ENCODE assay signal across 9 cellular contexts in genomic region chr12:34219046-34219770, GRCh38.
DNase-seq lines count a peak whose midpoint lies in the region; ATAC-seq and TF ChIP-seq lines count a peak whose summit lies in the region.
"Had no signal": no experiment of that assay in that cellular context is flagged by ENCODE, and none has a peak within 500 bp of the region (broad histone marks: within the 10 kb centered on the region; RNA-seq: fewer than 3 reads in every experiment).

No MANE protein-coding gene starts in this region.

- H3K4me2 ChIP-seq in PC-3 (ENCODE audit: low read length), result peak overlapping the region; percentile 99

- POLR2A ChIA-PET in PC-3 (lab: Charles Lee; ENCODE audit: unreplicated experiment), result no interaction called here

- CTCF ChIA-PET in PC-3 (lab: Charles Lee), result no interaction called here

- no peak for TF ChIP-seq CTCF in PC-3 (conservative IDR thresholded peaks at IDR 0.05; ENCODE audit: low read depth, low read length)
- TF ChIP-seq CTCF in thoracic aorta (IDR thresholded peaks at IDR 0.05), result no peak

- peak; percentile 2 for DNase-seq in activated T-cell treated with anti-CD3 and anti-CD28 coated beads for 1 hour (ENCODE audit: low read depth)
- DNase-seq in activated T-cell treated with anti-CD3 and anti-CD28 coated beads for 4 hours, result no peak
- DNase-seq in PC-3, result no peak
- DNase-seq in thoracic aorta (ENCODE audit: low spot score), result no peak
- DNase-seq in A172 (ENCODE audit: low spot score), result no peak
- DNase-seq in NCI-H526 treated with DMSO at 0.1 percent for 48 hours (lab: John Stamatoyannopoulos, UW), result no peak
- DNase-seq in SIG-M5 (lab: John Stamatoyannopoulos, UW), result no peak

- H3K9ac ChIP-seq in PC-3 (ENCODE audit: low read length) (peak overlapping the region; percentile 67), iPS-18a (ENCODE audit: low read length) (no peak overlapping the region)
- H3K9ac ChIP-seq: neural progenitor cell had no signal

- BruUV-seq in PC-3 (replicated peaks; lab: Mats Ljungman, UMichigan), result TSS peak; percentile 75

- intact Hi-C loops in PC-3 (cut with micrococcal nuclease), result loop anchor here (5.0 kb wide), 1 partner anchor 73 kb away; no protein-coding TSS in a partner anchor

- H3K27me3 ChIP-seq in PC-3 (ENCODE audit: low read length) (no peaks in the 10 kb centered on the region), iPS-18a (ENCODE audit: control insufficient read depth, insufficient read depth, low read length) (no peaks in the 10 kb centered on the region), thoracic aorta (replicated peaks; ENCODE audit: insufficient read depth) (no peaks in the 10 kb centered on the region)
- H3K27me3 ChIP-seq: neural progenitor cell had no signal

- H2AFZ ChIP-seq in PC-3 (ENCODE audit: low read length), result peak overlapping the region; percentile 100

- no peak overlapping the region for H3K27ac ChIP-seq in PC-3 (ENCODE audit: low read length)
- H3K27ac ChIP-seq in iPS-18a (ENCODE audit: low read length), result no peak overlapping the region
- H3K27ac ChIP-seq in thoracic aorta, result no peak overlapping the region
- H3K27ac ChIP-seq: neural progenitor cell had no signal

- H3K36me3 ChIP-seq in PC-3 (ENCODE audit: low read depth, low read length) (no peaks in the 10 kb centered on the region), iPS-18a (ENCODE audit: control insufficient read depth, low read depth, low read length) (no peaks in the 10 kb centered on the region), thoracic aorta (no peaks in the 10 kb centered on the region)
- H3K36me3 ChIP-seq: neural progenitor cell had no signal

- H3K9me3 ChIP-seq in PC-3 (ENCODE audit: low read length) (no peaks in the 10 kb centered on the region), iPS-18a (ENCODE audit: control insufficient read depth, low read depth, low read length) (no peaks in the 10 kb centered on the region), thoracic aorta (no peaks in the 10 kb centered on the region)

- ATAC-seq in PC-3 (peak; percentile 34), thoracic aorta (ENCODE audit: insufficient number of reproducible peaks, low FRiP score, low read depth) (no peak)

- no peaks in the 10 kb centered on the region for H3K79me2 ChIP-seq in PC-3 (ENCODE audit: low read length)

- H3K4me3 ChIP-seq in PC-3 (ENCODE audit: low read length) (peak overlapping the region; percentile 87), iPS-18a (ENCODE audit: low read length) (peak overlapping the region; percentile 11), thoracic aorta (peak overlapping the region; percentile 51)

- no peaks in the 10 kb centered on the region for H3K9me2 ChIP-seq in PC-3 (replicated peaks; ENCODE audit: low read length)

- no peaks in the 10 kb centered on the region for H4K20me1 ChIP-seq in PC-3 (ENCODE audit: low read length)

- H3K4me1 ChIP-seq in PC-3 (ENCODE audit: insufficient read depth, low read length) (no peaks in the 10 kb centered on the region; the same call in 1 of the 2 replicates), iPS-18a (ENCODE audit: control insufficient read depth, low read depth, low read length) (no peaks in the 10 kb centered on the region), thoracic aorta (ENCODE audit: control insufficient read depth in 1 of 2, low read depth in 2 of 2) (no peaks in the 10 kb centered on the region)
- H3K4me1 ChIP-seq: neural progenitor cell had no signal

- no peaks in the 10 kb centered on the region for H3F3A ChIP-seq in PC-3 (ENCODE audit: low read length, unreplicated experiment)

Comparison
In these comparisons a context has a peak if more than half of its experiments do, and no peak if none do; other contexts are left out.
1. H3K4me3 ChIP-seq: peak in every context shown above with its lines; median percentile 87 in PC-3; 51 in thoracic aorta; 11 in iPS-18a.